Comparison of ENCODE assay signal across 1 cellular context in genomic region chr17:14300628-14301278, GRCh38.
TF ChIP-seq lines count a peak whose summit lies in the region.

Gene HS3ST3B1 (plus strand): TSS chr17:14301081. CDS start chr17:14301519, 438 bp downstream.

TF ChIP-seq in K562, 482 proteins besides CTCF, POLR2A, EP300 and RAD21 (continued from another document and continues in another):
- TF ChIP-seq SMAD2 (IDR thresholded peaks at IDR 0.05; ENCODE audit: low read depth, low read length) (no peak), MTA2 (IDR thresholded peaks at IDR 0.05; ENCODE audit: low read depth) (no peak), SNIP1 (IDR thresholded peaks at IDR 0.05; ENCODE audit: low read depth) (no peak), ZNF384 (IDR thresholded peaks at IDR 0.05; ENCODE audit: low read depth, low read length) (no peak), NR2C1 (IDR thresholded peaks at IDR 0.05) (no peak), NR2C1 (tag; IDR thresholded peaks at IDR 0.05) (no peak), EP400 (IDR thresholded peaks at IDR 0.05) (peak; percentile 7; the same call in 1 of the 2 replicates), CBX2 (IDR thresholded peaks at IDR 0.05; ENCODE audit: insufficient read depth, low read length, poor library complexity, severe bottlenecking) (no peak), ZNF586 (CRISPR knock-in tag; conservative IDR thresholded peaks at IDR 0.05) (no peak), RBBP5 (IDR thresholded peaks at IDR 0.05; ENCODE audit: borderline replicate concordance, insufficient read depth, low read length, poor library complexity, severe bottlenecking) (no peak), PHF21A (IDR thresholded peaks at IDR 0.05; ENCODE audit: borderline replicate concordance, low read depth) (no peak), LEF1 (IDR thresholded peaks at IDR 0.05) (no peak), CREB1 (IDR thresholded peaks at IDR 0.05) (no peak), CREB1 (CRISPR knock-in tag; IDR thresholded peaks at IDR 0.05) (no peak; the same call in 1 of the 2 replicates), TCF7 (IDR thresholded peaks at IDR 0.05; ENCODE audit: borderline replicate concordance) (no peak), KLF1 (tag; IDR thresholded peaks at IDR 0.05) (no peak), NFE2 (IDR thresholded peaks at IDR 0.05; ENCODE audit: low read depth) (no peak), SMAD4 (CRISPR knock-in tag; conservative IDR thresholded peaks at IDR 0.05) (no peak), KLF6 (CRISPR knock-in tag; IDR thresholded peaks at IDR 0.05; ENCODE audit: borderline replicate concordance) (no peak), PHTF2 (CRISPR knock-in tag; IDR thresholded peaks at IDR 0.05) (no peak), NUFIP1 (IDR thresholded peaks at IDR 0.05; ENCODE audit: partially characterized antibody) (no peak), TEAD1 (CRISPR knock-in tag; IDR thresholded peaks at IDR 0.05) (no peak; a peak in 1 of 4 replicates), ZNF668 (CRISPR knock-in tag; IDR thresholded peaks at IDR 0.05) (no peak), HMBOX1 (IDR thresholded peaks at IDR 0.05) (no peak), ZBTB12 (CRISPR knock-in tag; IDR thresholded peaks at IDR 0.05) (no peak), NRF1 (conservative IDR thresholded peaks at IDR 0.05 in 1 of 2, IDR thresholded peaks at IDR 0.05 in 1 of 2) (peak; percentile 90 to 91), HNRNPLL (IDR thresholded peaks at IDR 0.05; ENCODE audit: low read depth, low read length, poor library complexity, severe bottlenecking) (peak; percentile 70), ZNF696 (CRISPR knock-in tag; conservative IDR thresholded peaks at IDR 0.05) (no peak), SREBF2 (CRISPR knock-in tag; IDR thresholded peaks at IDR 0.05) (no peak), ZNF431 (CRISPR knock-in tag; IDR thresholded peaks at IDR 0.05) (no peak), YBX1 (IDR thresholded peaks at IDR 0.05) (no peak), ZNF699 (CRISPR knock-in tag; IDR thresholded peaks at IDR 0.05; ENCODE audit: insufficient replicate concordance) (no peak), CCNT2 (IDR thresholded peaks at IDR 0.05; ENCODE audit: borderline replicate concordance, extremely low read depth, insufficient read length, low read depth, low read length) (peak; percentile 11), CEBPG (CRISPR knock-in tag; IDR thresholded peaks at IDR 0.05) (no peak), CEBPG (tag; conservative IDR thresholded peaks at IDR 0.05 in 1 of 2, IDR thresholded peaks at IDR 0.05 in 1 of 2) (no peak), ZNF436 (CRISPR knock-in tag; IDR thresholded peaks at IDR 0.05) (no peak)
- TF ChIP-seq, protein P1, sequence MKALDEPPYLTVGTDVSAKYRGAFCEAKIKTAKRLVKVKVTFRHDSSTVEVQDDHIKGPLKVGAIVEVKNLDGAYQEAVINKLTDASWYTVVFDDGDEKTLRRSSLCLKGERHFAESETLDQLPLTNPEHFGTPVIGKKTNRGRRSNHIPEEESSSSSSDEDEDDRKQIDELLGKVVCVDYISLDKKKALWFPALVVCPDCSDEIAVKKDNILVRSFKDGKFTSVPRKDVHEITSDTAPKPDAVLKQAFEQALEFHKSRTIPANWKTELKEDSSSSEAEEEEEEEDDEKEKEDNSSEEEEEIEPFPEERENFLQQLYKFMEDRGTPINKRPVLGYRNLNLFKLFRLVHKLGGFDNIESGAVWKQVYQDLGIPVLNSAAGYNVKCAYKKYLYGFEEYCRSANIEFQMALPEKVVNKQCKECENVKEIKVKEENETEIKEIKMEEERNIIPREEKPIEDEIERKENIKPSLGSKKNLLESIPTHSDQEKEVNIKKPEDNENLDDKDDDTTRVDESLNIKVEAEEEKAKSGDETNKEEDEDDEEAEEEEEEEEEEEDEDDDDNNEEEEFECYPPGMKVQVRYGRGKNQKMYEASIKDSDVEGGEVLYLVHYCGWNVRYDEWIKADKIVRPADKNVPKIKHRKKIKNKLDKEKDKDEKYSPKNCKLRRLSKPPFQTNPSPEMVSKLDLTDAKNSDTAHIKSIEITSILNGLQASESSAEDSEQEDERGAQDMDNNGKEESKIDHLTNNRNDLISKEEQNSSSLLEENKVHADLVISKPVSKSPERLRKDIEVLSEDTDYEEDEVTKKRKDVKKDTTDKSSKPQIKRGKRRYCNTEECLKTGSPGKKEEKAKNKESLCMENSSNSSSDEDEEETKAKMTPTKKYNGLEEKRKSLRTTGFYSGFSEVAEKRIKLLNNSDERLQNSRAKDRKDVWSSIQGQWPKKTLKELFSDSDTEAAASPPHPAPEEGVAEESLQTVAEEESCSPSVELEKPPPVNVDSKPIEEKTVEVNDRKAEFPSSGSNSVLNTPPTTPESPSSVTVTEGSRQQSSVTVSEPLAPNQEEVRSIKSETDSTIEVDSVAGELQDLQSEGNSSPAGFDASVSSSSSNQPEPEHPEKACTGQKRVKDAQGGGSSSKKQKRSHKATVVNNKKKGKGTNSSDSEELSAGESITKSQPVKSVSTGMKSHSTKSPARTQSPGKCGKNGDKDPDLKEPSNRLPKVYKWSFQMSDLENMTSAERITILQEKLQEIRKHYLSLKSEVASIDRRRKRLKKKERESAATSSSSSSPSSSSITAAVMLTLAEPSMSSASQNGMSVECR (CRISPR knock-in tag; IDR thresholded peaks at IDR 0.05), result peak; percentile 58; the same call in 1 of the 2 replicates
- TF ChIP-seq, protein P2, sequence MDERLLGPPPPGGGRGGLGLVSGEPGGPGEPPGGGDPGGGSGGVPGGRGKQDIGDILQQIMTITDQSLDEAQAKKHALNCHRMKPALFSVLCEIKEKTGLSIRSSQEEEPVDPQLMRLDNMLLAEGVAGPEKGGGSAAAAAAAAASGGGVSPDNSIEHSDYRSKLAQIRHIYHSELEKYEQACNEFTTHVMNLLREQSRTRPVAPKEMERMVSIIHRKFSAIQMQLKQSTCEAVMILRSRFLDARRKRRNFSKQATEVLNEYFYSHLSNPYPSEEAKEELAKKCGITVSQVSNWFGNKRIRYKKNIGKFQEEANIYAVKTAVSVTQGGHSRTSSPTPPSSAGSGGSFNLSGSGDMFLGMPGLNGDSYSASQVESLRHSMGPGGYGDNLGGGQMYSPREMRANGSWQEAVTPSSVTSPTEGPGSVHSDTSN (CRISPR knock-in tag; IDR thresholded peaks at IDR 0.05; ENCODE audit: low read depth), result peak; percentile 87
- TF ChIP-seq, protein P2 (tag; conservative IDR thresholded peaks at IDR 0.05; ENCODE audit: low read depth), result peak; percentile 97
- TF ChIP-seq, protein P3, sequence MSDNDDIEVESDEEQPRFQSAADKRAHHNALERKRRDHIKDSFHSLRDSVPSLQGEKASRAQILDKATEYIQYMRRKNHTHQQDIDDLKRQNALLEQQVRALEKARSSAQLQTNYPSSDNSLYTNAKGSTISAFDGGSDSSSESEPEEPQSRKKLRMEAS (CRISPR knock-in tag; IDR thresholded peaks at IDR 0.05), result peak; percentile 24; the same call in 1 of the 2 replicates
- TF ChIP-seq, protein P4, sequence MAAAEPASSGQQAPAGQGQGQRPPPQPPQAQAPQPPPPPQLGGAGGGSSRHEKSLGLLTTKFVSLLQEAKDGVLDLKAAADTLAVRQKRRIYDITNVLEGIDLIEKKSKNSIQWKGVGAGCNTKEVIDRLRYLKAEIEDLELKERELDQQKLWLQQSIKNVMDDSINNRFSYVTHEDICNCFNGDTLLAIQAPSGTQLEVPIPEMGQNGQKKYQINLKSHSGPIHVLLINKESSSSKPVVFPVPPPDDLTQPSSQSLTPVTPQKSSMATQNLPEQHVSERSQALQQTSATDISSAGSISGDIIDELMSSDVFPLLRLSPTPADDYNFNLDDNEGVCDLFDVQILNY (CRISPR knock-in tag; IDR thresholded peaks at IDR 0.05), result no peak
- TF ChIP-seq, protein P5, sequence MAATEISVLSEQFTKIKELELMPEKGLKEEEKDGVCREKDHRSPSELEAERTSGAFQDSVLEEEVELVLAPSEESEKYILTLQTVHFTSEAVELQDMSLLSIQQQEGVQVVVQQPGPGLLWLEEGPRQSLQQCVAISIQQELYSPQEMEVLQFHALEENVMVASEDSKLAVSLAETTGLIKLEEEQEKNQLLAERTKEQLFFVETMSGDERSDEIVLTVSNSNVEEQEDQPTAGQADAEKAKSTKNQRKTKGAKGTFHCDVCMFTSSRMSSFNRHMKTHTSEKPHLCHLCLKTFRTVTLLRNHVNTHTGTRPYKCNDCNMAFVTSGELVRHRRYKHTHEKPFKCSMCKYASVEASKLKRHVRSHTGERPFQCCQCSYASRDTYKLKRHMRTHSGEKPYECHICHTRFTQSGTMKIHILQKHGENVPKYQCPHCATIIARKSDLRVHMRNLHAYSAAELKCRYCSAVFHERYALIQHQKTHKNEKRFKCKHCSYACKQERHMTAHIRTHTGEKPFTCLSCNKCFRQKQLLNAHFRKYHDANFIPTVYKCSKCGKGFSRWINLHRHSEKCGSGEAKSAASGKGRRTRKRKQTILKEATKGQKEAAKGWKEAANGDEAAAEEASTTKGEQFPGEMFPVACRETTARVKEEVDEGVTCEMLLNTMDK (IDR thresholded peaks at IDR 0.05; ENCODE audit: borderline replicate concordance, insufficient read depth, low read depth, low read length, poor library complexity, severe bottlenecking), result no peak
- TF ChIP-seq, protein P6, sequence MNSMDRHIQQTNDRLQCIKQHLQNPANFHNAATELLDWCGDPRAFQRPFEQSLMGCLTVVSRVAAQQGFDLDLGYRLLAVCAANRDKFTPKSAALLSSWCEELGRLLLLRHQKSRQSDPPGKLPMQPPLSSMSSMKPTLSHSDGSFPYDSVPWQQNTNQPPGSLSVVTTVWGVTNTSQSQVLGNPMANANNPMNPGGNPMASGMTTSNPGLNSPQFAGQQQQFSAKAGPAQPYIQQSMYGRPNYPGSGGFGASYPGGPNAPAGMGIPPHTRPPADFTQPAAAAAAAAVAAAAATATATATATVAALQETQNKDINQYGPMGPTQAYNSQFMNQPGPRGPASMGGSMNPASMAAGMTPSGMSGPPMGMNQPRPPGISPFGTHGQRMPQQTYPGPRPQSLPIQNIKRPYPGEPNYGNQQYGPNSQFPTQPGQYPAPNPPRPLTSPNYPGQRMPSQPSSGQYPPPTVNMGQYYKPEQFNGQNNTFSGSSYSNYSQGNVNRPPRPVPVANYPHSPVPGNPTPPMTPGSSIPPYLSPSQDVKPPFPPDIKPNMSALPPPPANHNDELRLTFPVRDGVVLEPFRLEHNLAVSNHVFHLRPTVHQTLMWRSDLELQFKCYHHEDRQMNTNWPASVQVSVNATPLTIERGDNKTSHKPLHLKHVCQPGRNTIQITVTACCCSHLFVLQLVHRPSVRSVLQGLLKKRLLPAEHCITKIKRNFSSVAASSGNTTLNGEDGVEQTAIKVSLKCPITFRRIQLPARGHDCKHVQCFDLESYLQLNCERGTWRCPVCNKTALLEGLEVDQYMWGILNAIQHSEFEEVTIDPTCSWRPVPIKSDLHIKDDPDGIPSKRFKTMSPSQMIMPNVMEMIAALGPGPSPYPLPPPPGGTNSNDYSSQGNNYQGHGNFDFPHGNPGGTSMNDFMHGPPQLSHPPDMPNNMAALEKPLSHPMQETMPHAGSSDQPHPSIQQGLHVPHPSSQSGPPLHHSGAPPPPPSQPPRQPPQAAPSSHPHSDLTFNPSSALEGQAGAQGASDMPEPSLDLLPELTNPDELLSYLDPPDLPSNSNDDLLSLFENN (IDR thresholded peaks at IDR 0.05; ENCODE audit: low read depth in 2 of 2, low read length in 2 of 2), result no peak
